In genomic region chr2:36059684-36060083, GRCh38 we compare ENCODE assay signal across 10 cellular contexts.
DNase-seq lines count a peak whose midpoint lies in the region; ATAC-seq, FAIRE-seq and TF ChIP-seq lines count a peak whose summit lies in the region.
"Had no signal": no experiment of that assay in that cellular context is flagged by ENCODE, and none has a peak within 500 bp of the region (broad histone marks: within the 10 kb centered on the region; RNA-seq: fewer than 3 reads in every experiment).

No MANE protein-coding gene starts in this region.

- no peak for FAIRE-seq in HTR-8/SVneo (lab: Jason Lieb, UNC)

- peak overlapping the region; percentile 74 for H3K27ac ChIP-seq in colonic mucosa

- ATAC-seq in GM18505 (IDR thresholded peaks at IDR 0.05; ENCODE audit: unreplicated experiment) (peak; percentile 100), GM21619 (IDR thresholded peaks at IDR 0.05; ENCODE audit: unreplicated experiment) (peak; percentile 100), HG03439 (IDR thresholded peaks at IDR 0.05; ENCODE audit: unreplicated experiment) (peak; percentile 100)
- ATAC-seq: Right ventricle myocardium inferior had no signal

- H3K27me3 Mint-ChIP-seq in CD14-positive monocyte (ENCODE audit: low read depth in 3 of 3) = peaks cover 0 to 2% (median 0%) of the 10 kb centered on the region in 3 donors

- TF ChIP-seq CTCF in colonic mucosa (IDR thresholded peaks at IDR 0.05) (no peak), CD14-positive monocyte (IDR thresholded peaks at IDR 0.05) (no peak)

- H3K36me3 Mint-ChIP-seq in CD14-positive monocyte = no peaks in the 10 kb centered on the region

- H3K9me3 ChIP-seq in colonic mucosa = no peaks in the 10 kb centered on the region

- H3K4me3 ChIP-seq in colonic mucosa = no peak overlapping the region

- DNase-seq in colonic mucosa (no peak), HTR-8/SVneo (ENCODE audit: insufficient read length, low spot score) (no peak), EL (no peak), DMS79 treated with DMSO at 0.1 percent for 48 hours (lab: John Stamatoyannopoulos, UW) (no peak), CD14-positive monocyte (ENCODE audit: low spot score) (no peak)
- DNase-seq: activated effector memory CD4-positive, alpha-beta T cell treated with anti-CD3 and anti-CD28 coated beads, Interleukin-2, amount 50 U/mL, for 16 hours had no signal

- no peak overlapping the region for H3K27ac Mint-ChIP-seq in CD14-positive monocyte

- peaks cover 13% of the 10 kb centered on the region for H3K4me1 Mint-ChIP-seq in CD14-positive monocyte

- H3K4me1 ChIP-seq in colonic mucosa = no peaks in the 10 kb centered on the region

- intact Hi-C loops in colonic mucosa (cut with DNase I) (no loop called here), CD14-positive monocyte (cut with micrococcal nuclease) (no loop called here)

- no peak overlapping the region for H3K9ac ChIP-seq in colonic mucosa (ENCODE audit: low read depth in 2 of 2, low read length in 2 of 2)

- no peaks in the 10 kb centered on the region for H3K27me3 ChIP-seq in colonic mucosa

- peaks cover 2 to 13% (median 10%) of the 10 kb centered on the region in 7 donors for H3K9me3 Mint-ChIP-seq in CD14-positive monocyte

- no peak for TF ChIP-seq POLR2A in GM18505 (IDR thresholded peaks at IDR 0.05; ENCODE audit: borderline replicate concordance, extremely low read depth, insufficient read depth, insufficient read length)

- no peak overlapping the region for H3K4me3 Mint-ChIP-seq in CD14-positive monocyte

- no peaks in the 10 kb centered on the region for H3K36me3 ChIP-seq in colonic mucosa
